Comparison of ENCODE assay signal across 17 cellular contexts in the genomic region with DNA sequence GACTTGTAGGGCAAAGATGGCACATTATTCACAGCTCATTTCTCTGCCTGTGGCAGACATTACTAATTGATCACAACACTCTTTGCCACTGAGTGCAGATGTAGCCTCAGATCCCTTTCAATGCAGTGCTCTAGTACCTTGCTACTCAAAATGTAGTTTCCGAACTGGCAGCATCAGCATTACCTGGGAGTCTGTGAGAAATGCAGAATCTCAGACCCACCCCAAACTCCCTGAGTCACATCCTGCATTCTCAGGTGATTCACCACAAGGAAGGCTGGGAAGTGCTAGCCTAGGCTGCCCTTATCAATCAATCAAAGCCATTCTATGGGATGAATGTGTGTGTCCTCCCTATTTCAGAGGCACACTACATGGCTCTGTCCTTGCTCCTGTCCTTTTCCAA. TPM values are rescaled to one million over a fixed set of nuclear protein-coding genes. Genes with fewer than 3 reads are reported as not detected.
DNase-seq lines count a peak whose midpoint lies in the region; ATAC-seq, FAIRE-seq and TF ChIP-seq lines count a peak whose summit lies in the region.
"Had no signal": no experiment of that assay in that cellular context is flagged by ENCODE, and none has a peak within 500 bp of the region (broad histone marks: within the 10 kb centered on the region; RNA-seq: fewer than 3 reads in every experiment).

No MANE protein-coding gene starts in this region.

- no peak overlapping the region for H4K91ac ChIP-seq in H1 (replicated peaks; ENCODE audit: insufficient read length, low read length)

- H2BK20ac ChIP-seq in H1 (ENCODE audit: low read length): no peak overlapping the region

- no peak overlapping the region for H3K4me3 Mint-ChIP-seq in activated CD4-positive, alpha-beta memory T cell treated with anti-CD3 and anti-CD28 coated beads for 36 hours
- no peak overlapping the region for H3K4me3 Mint-ChIP-seq in CD4-positive, alpha-beta T cell
- H3K4me3 Mint-ChIP-seq: central memory CD8-positive, alpha-beta T cell; natural killer cell had no signal

- H4K20me1 ChIP-seq in PC-3 (ENCODE audit: low read length) (no peaks in the 10 kb centered on the region), H1 (replicated peaks in 1 of 2; ENCODE audit: control insufficient read depth in 1 of 2, insufficient read depth in 2 of 2, low read length in 2 of 2) (no peaks in the 10 kb centered on the region)

- H3K79me2 ChIP-seq in PC-3 (ENCODE audit: low read length) (no peaks in the 10 kb centered on the region), H1 (ENCODE audit: control insufficient read depth in 1 of 2, insufficient read depth in 2 of 2, low read length in 2 of 2) (no peaks in the 10 kb centered on the region), parathyroid adenoma (no peaks in the 10 kb centered on the region)

- no peak overlapping the region for H2BK120ac ChIP-seq in H1 (replicated peaks; ENCODE audit: low read depth, low read length)

- no peak overlapping the region for H4K5ac ChIP-seq in H1 (ENCODE audit: insufficient read length, low read depth, low read length)

- TF ChIP-seq CTCF in PC-3 (conservative IDR thresholded peaks at IDR 0.05; ENCODE audit: low read depth, low read length) (no peak), H1 (IDR thresholded peaks at IDR 0.05; ENCODE audit: control extremely low read depth in 1 of 3, insufficient read depth in 1 of 3, low read depth in 1 of 3, low read length in 3 of 3) (no peak), parathyroid adenoma (IDR thresholded peaks at IDR 0.05) (no peak)
- TF ChIP-seq CTCF in CD4-positive, alpha-beta T cell (IDR thresholded peaks at IDR 0.05): no peak

- peaks cover 28% of the 10 kb centered on the region for H3K4me1 ChIP-seq in PC-3 (ENCODE audit: insufficient read depth, low read length)
- H3K4me1 ChIP-seq in H1 (replicated peaks in 1 of 4; ENCODE audit: control insufficient read depth in 3 of 4, insufficient read depth in 4 of 4, low read length in 3 of 4): no peaks in the 10 kb centered on the region
- no peaks in the 10 kb centered on the region for H3K4me1 ChIP-seq in parathyroid adenoma
- H3K4me1 ChIP-seq: upper lobe of right lung had no signal

- 79% methylated on average over 1 of the region's 1 CpG; no CpG with 5 or more reads in 1 of the 2 experiments for WGBS in H1 (ENCODE audit: extremely low coverage in 1 of 2, insufficient coverage in 1 of 2, insufficient read length in 1 of 2, insufficient replicate concordance in 2 of 2, low coverage in 1 of 2, low lambda C conversion rate in 2 of 2, missing lambda C conversion rate in 1 of 2), 2 experiments

- TF ChIP-seq POLR2A in H54 (IDR thresholded peaks at IDR 0.05; ENCODE audit: low read depth, low read length) (no peak), H1 (IDR thresholded peaks at IDR 0.05; ENCODE audit: control extremely low read depth in 1 of 2, low read depth in 2 of 2, low read length in 2 of 2) (no peak)

- TF ChIP-seq EP300 in H1 (IDR thresholded peaks at IDR 0.05; ENCODE audit: borderline replicate concordance in 1 of 2, low read depth in 2 of 2, low read length in 2 of 2): no peak

- ATAC-seq in PC-3: peak; percentile 80
- no peak for ATAC-seq in CD4-positive, alpha-beta T cell (ENCODE audit: poor library complexity)
- ATAC-seq: heart left ventricle, left lung, natural killer cell, upper lobe of right lung had no signal

- no peaks in the 10 kb centered on the region for H3K23me2 ChIP-seq in H1 (ENCODE audit: low read depth, low read length)

- H3K14ac ChIP-seq in H1 (ENCODE audit: insufficient read length): no peak overlapping the region

- H3K9ac ChIP-seq in PC-3 (ENCODE audit: low read length): peak overlapping the region; percentile 40
- H3K9ac ChIP-seq in H1 (replicated peaks in 1 of 4; ENCODE audit: extremely low read depth in 1 of 4, low read depth in 3 of 4, low read length in 3 of 4): no peak overlapping the region
- H3K9ac ChIP-seq in parathyroid adenoma: no peak overlapping the region

- no TSS peak for BruUV-seq in PC-3 (replicated peaks; lab: Mats Ljungman, UMichigan)

- no peak overlapping the region for H3K27ac Mint-ChIP-seq in activated CD4-positive, alpha-beta memory T cell treated with anti-CD3 and anti-CD28 coated beads for 36 hours
- no peak overlapping the region for H3K27ac Mint-ChIP-seq in CD4-positive, alpha-beta T cell

- H3K9me2 ChIP-seq in PC-3 (replicated peaks; ENCODE audit: low read length): no peaks in the 10 kb centered on the region

- H2AK5ac ChIP-seq in H1 (ENCODE audit: low read depth, low read length): no peak overlapping the region

- FAIRE-seq in H54 (lab: Jason Lieb, UNC) (peak; percentile 33), H1 (lab: Jason Lieb, UNC) (no peak)

- H3K23ac ChIP-seq in H1 (ENCODE audit: insufficient read length): no peak overlapping the region

- H3K27ac ChIP-seq in PC-3 (ENCODE audit: low read length): peak overlapping the region; percentile 86
- no peak overlapping the region for H3K27ac ChIP-seq in H1 (ENCODE audit: low read depth, low read length)
- no peak overlapping the region for H3K27ac ChIP-seq in parathyroid adenoma
- no peak overlapping the region for H3K27ac ChIP-seq in CD4-positive, alpha-beta T cell (ENCODE audit: low read depth, low read length)
- H3K27ac ChIP-seq: heart left ventricle, left lung, upper lobe of right lung had no signal

- peak overlapping the region; percentile 8; the same call in 1 of the 2 replicates for H2AFZ ChIP-seq in PC-3 (ENCODE audit: low read length)
- H2AFZ ChIP-seq in H1 (ENCODE audit: low read length): peak overlapping the region; percentile 56; the same call in 1 of the 2 replicates
- H2AFZ ChIP-seq in parathyroid adenoma: peak overlapping the region; percentile 42

- no peak overlapping the region for H2BK15ac ChIP-seq in H1 (ENCODE audit: low read length)

- H3K56ac ChIP-seq in H1 (replicated peaks; ENCODE audit: insufficient read length, low read depth, low read length): no peak overlapping the region

- H3K18ac ChIP-seq in H1 (ENCODE audit: extremely low read depth, low read length): no peak overlapping the region

- H3K4me2 ChIP-seq in PC-3 (ENCODE audit: low read length): peak overlapping the region; percentile 61
- no peak overlapping the region for H3K4me2 ChIP-seq in H1 (ENCODE audit: insufficient read depth in 1 of 2, low read depth in 2 of 2, low read length in 2 of 2)
- no peak overlapping the region for H3K4me2 ChIP-seq in parathyroid adenoma (ENCODE audit: low read length)

- no peak for TF ChIP-seq RAD21 in H1 (IDR thresholded peaks at IDR 0.05 in 1 of 2, conservative IDR thresholded peaks at IDR 0.05 in 1 of 2; ENCODE audit: low read depth in 2 of 2, low read length in 2 of 2)

- H3K4ac ChIP-seq in H1 (replicated peaks; ENCODE audit: insufficient read length, low read depth, low read length): no peak overlapping the region

- H2BK12ac ChIP-seq in H1 (ENCODE audit: low read depth, low read length): 0 out of 2 replicates have a peak overlapping the region, but pooled peaks have one; percentile 0

- H3K27me3 ChIP-seq in PC-3 (ENCODE audit: low read length) (no peaks in the 10 kb centered on the region), H1 (replicated peaks in 1 of 4; ENCODE audit: control insufficient read depth in 3 of 4, extremely low read depth in 1 of 4, insufficient read depth in 3 of 4, low read length in 3 of 4) (no peaks in the 10 kb centered on the region), parathyroid adenoma (ENCODE audit: control insufficient read depth, insufficient read depth, low read length) (no peaks in the 10 kb centered on the region)
- H3K27me3 ChIP-seq in CD4-positive, alpha-beta T cell (ENCODE audit: control insufficient read depth, insufficient read depth, low read length): no peaks in the 10 kb centered on the region
- H3K27me3 ChIP-seq: heart left ventricle, left lung, upper lobe of right lung had no signal

- CTCF ChIA-PET in PC-3 (lab: Charles Lee): no interaction called here
- CTCF ChIA-PET in H1 (lab: Charles Lee; ENCODE audit: partially characterized antibody): no interaction called here
- CTCF ChIA-PET in activated CD4-positive, alpha-beta memory T cell treated with anti-CD3 and anti-CD28 coated beads for 36 hours (lab: Charles Lee): no interaction called here
- CTCF ChIA-PET in CD4-positive, alpha-beta T cell (lab: Charles Lee): no interaction called here

- no peaks in the 10 kb centered on the region for H3K27me3 Mint-ChIP-seq in activated CD4-positive, alpha-beta memory T cell treated with anti-CD3 and anti-CD28 coated beads for 36 hours
- H3K27me3 Mint-ChIP-seq in CD4-positive, alpha-beta T cell: no peaks in the 10 kb centered on the region
- H3K27me3 Mint-ChIP-seq: central memory CD8-positive, alpha-beta T cell had no signal

- H3K36me3 Mint-ChIP-seq in activated CD4-positive, alpha-beta memory T cell treated with anti-CD3 and anti-CD28 coated beads for 36 hours: no peaks in the 10 kb centered on the region
- no peaks in the 10 kb centered on the region for H3K36me3 Mint-ChIP-seq in CD4-positive, alpha-beta T cell (ENCODE audit: low read depth)
- H3K36me3 Mint-ChIP-seq: natural killer cell had no signal

- H3K36me3 ChIP-seq in PC-3 (ENCODE audit: low read depth, low read length) (no peaks in the 10 kb centered on the region), H1 (ENCODE audit: control insufficient read depth in 2 of 4, insufficient read depth in 4 of 4, low read length in 3 of 4) (no peaks in the 10 kb centered on the region), parathyroid adenoma (ENCODE audit: control insufficient read depth, insufficient read depth, low read length) (no peaks in the 10 kb centered on the region)
- H3K36me3 ChIP-seq: heart left ventricle, left lung, upper lobe of right lung had no signal

- H3K4me1 Mint-ChIP-seq in activated CD4-positive, alpha-beta memory T cell treated with anti-CD3 and anti-CD28 coated beads for 36 hours (ENCODE audit: low read depth): peaks cover 8% of the 10 kb centered on the region
- peaks cover 12% of the 10 kb centered on the region for H3K4me1 Mint-ChIP-seq in CD4-positive, alpha-beta T cell (ENCODE audit: low read depth)

- intact Hi-C loops in PC-3 (cut with micrococcal nuclease): no loop called here
- intact Hi-C loops in activated CD4-positive, alpha-beta memory T cell treated with anti-CD3 and anti-CD28 coated beads for 36 hours (cut with micrococcal nuclease): no loop called here
- intact Hi-C loops in CD4-positive, alpha-beta T cell (cut with DNase I, micrococcal nuclease): no loop called here

- no peak overlapping the region for H4K8ac ChIP-seq in H1 (ENCODE audit: extremely low read depth, insufficient read depth, low read length)

- no peak overlapping the region for H2BK5ac ChIP-seq in H1 (ENCODE audit: low read depth, low read length)

- H3K4me3 ChIP-seq in PC-3 (ENCODE audit: low read length): 0 out of 2 replicates have a peak overlapping the region, but pooled peaks have one; percentile 6
- H3K4me3 ChIP-seq in H1 (ENCODE audit: extremely low read depth in 1 of 4, insufficient read depth in 2 of 4, low read depth in 3 of 4, low read length in 4 of 4): no peak overlapping the region
- no peak overlapping the region for H3K4me3 ChIP-seq in parathyroid adenoma (ENCODE audit: low read depth, low read length)
- H3K4me3 ChIP-seq: heart left ventricle, left lung, upper lobe of right lung had no signal

- H3K9me3 ChIP-seq in PC-3 (ENCODE audit: low read length) (no peaks in the 10 kb centered on the region), H1 (ENCODE audit: insufficient read depth in 2 of 2, low read depth in 1 of 2, low read length in 1 of 2) (no peaks in the 10 kb centered on the region), parathyroid adenoma (ENCODE audit: control insufficient read depth, low read length) (no peaks in the 10 kb centered on the region)
- no peaks in the 10 kb centered on the region for H3K9me3 ChIP-seq in CD4-positive, alpha-beta T cell (ENCODE audit: control insufficient read depth, low read length)
- H3K9me3 ChIP-seq: upper lobe of right lung had no signal

- no peaks in the 10 kb centered on the region for H3K79me1 ChIP-seq in H1 (ENCODE audit: low read depth, low read length)

- DNase-seq in H54 (ENCODE audit: insufficient read length, low spot score) (peak; percentile 30), PC-3 (peak; percentile 97), H1 (ENCODE audit: low read depth in 1 of 2, low spot score in 2 of 2) (peak in 1 of 2 experiments; percentile 36), epidermal melanocyte (ENCODE audit: insufficient read length, low spot score) (no peak), CD1c-positive myeloid dendritic cell (ENCODE audit: extremely low spot score) (no peak)
- DNase-seq in activated CD4-positive, alpha-beta memory T cell treated with anti-CD3 and anti-CD28 coated beads for 36 hours: no peak
- no peak for DNase-seq in CD4-positive, alpha-beta T cell
- DNase-seq: activated CD4-positive, CD25-positive, alpha-beta regulatory T cell treated with anti-CD3 and anti-CD28 coated beads, Interleukin-2, amount 50 U/mL, for 72 hours; heart left ventricle; left lung; natural killer cell; stimulated activated CD4-positive, alpha-beta T cell treated with anti-CD3 and anti-CD28 coated beads, Interleukin-2, amount 100 ng/mL, for 48 hours; T-helper 1 cell; upper lobe of right lung had no signal

- H3F3A ChIP-seq in PC-3 (ENCODE audit: low read length, unreplicated experiment): no peaks in the 10 kb centered on the region

- POLR2A ChIA-PET in PC-3 (lab: Charles Lee; ENCODE audit: unreplicated experiment): no interaction called here
- POLR2A ChIA-PET in H1 (lab: Charles Lee; ENCODE audit: partially characterized antibody): no interaction called here
- POLR2A ChIA-PET in activated CD4-positive, alpha-beta memory T cell treated with anti-CD3 and anti-CD28 coated beads for 36 hours (lab: Charles Lee): no interaction called here
- POLR2A ChIA-PET in CD4-positive, alpha-beta T cell (lab: Charles Lee): no interaction called here

- H3K9me3 Mint-ChIP-seq in activated CD4-positive, alpha-beta memory T cell treated with anti-CD3 and anti-CD28 coated beads for 36 hours: no peaks in the 10 kb centered on the region
- H3K9me3 Mint-ChIP-seq in CD4-positive, alpha-beta T cell: no peaks in the 10 kb centered on the region
- H3K9me3 Mint-ChIP-seq: activated naive CD4-positive, alpha-beta T cell treated with anti-CD3 and anti-CD28 coated beads, Interleukin-2, amount 50 U/mL, for 72 hours; central memory CD8-positive, alpha-beta T cell had no signal

RNA-seq across cellular contexts. Expression of a gene that starts 51.7 kb away (rescaled TPM):
- total RNA-seq in PC-3 (2014; rRNA removed): 108 and 153 TPM in 2 replicates
- 81.5 and 82.2 TPM in 2 replicates for total RNA-seq in H1 (2021; fragmentation: NEBNext Ultra II Directional; extraction: Animal tissue kit (Norgen Biotek cat#: 25700))
- 107 and 133 TPM in 2 replicates for polyA plus RNA-seq in H1 (2011; rRNA removed)
- polyA plus RNA-seq in H1 (2011; cell fraction: cytosol; rRNA removed): 110 TPM
- 75.1 TPM for polyA plus RNA-seq in H1 (2011; cell fraction: nucleus; rRNA removed)
- polyA plus RNA-seq in H1 (2012, experiment 1 of 2): 69.2 to 97.4 TPM (median 70.7 TPM) in 4 replicates
- polyA plus RNA-seq in H1 (2012, experiment 2 of 2): 41.0 TPM
- polyA plus RNA-seq in H1 (2013, experiment 1 of 2): 86.8 TPM
- 94.8 TPM for polyA plus RNA-seq in H1 (2013, experiment 2 of 2)
- polyA minus RNA-seq in H1 (2011; rRNA and poly(A)+ RNA removed): 46.0 and 54.6 TPM in 2 replicates
- polyA minus RNA-seq in H1 (2011; cell fraction: cytosol; rRNA and poly(A)+ RNA removed): 30.7 TPM
- polyA minus RNA-seq in H1 (2011; cell fraction: nucleus; rRNA and poly(A)+ RNA removed): 28.1 TPM
- 10 to 100 TPM; 75.5 to 77.1 TPM for total RNA-seq in activated CD4-positive, alpha-beta memory T cell treated with anti-CD3 and anti-CD28 coated beads for 36 hours
- total RNA-seq in CD4-positive, alpha-beta T cell: 10 to 100 TPM; 22.6 to 27.1 TPM

RNA-seq across cellular contexts. Expression of a gene that starts 58.5 kb away (rescaled TPM):
- 254 and 286 TPM in 2 replicates for total RNA-seq in PC-3 (2014; rRNA removed)
- 286 and 290 TPM in 2 replicates for total RNA-seq in H1 (2021; fragmentation: NEBNext Ultra II Directional; extraction: Animal tissue kit (Norgen Biotek cat#: 25700))
- polyA plus RNA-seq in H1 (2011; rRNA removed): 737 and 756 TPM in 2 replicates
- 693 TPM for polyA plus RNA-seq in H1 (2011; cell fraction: cytosol; rRNA removed)
- polyA plus RNA-seq in H1 (2011; cell fraction: nucleus; rRNA removed): 226 TPM
- 284 to 364 TPM (median 320 TPM) in 4 replicates for polyA plus RNA-seq in H1 (2012, experiment 1 of 2)
- 92.9 TPM for polyA plus RNA-seq in H1 (2012, experiment 2 of 2)
- 184 TPM for polyA plus RNA-seq in H1 (2013, experiment 1 of 2)
- polyA plus RNA-seq in H1 (2013, experiment 2 of 2): 177 TPM
- 235 and 271 TPM in 2 replicates for polyA minus RNA-seq in H1 (2011; rRNA and poly(A)+ RNA removed)
- 276 TPM for polyA minus RNA-seq in H1 (2011; cell fraction: cytosol; rRNA and poly(A)+ RNA removed)
- 139 TPM for polyA minus RNA-seq in H1 (2011; cell fraction: nucleus; rRNA and poly(A)+ RNA removed)
- 100 to 1,000 TPM; 554 to 560 TPM for total RNA-seq in activated CD4-positive, alpha-beta memory T cell treated with anti-CD3 and anti-CD28 coated beads for 36 hours
- 10 to 100 TPM; 32.6 to 33.0 TPM for total RNA-seq in CD4-positive, alpha-beta T cell

RNA-seq across cellular contexts. Expression of a gene that starts 59.9 kb away (rescaled TPM):
- total RNA-seq in PC-3 (2014; rRNA removed): 18.3 and 20.2 TPM in 2 replicates
- total RNA-seq in H1 (2021; fragmentation: NEBNext Ultra II Directional; extraction: Animal tissue kit (Norgen Biotek cat#: 25700)): 15.7 and 18.6 TPM in 2 replicates
- polyA plus RNA-seq in H1 (2011; rRNA removed): 17.0 and 26.1 TPM in 2 replicates
- polyA plus RNA-seq in H1 (2011; cell fraction: cytosol; rRNA removed): 13.7 TPM
- polyA plus RNA-seq in H1 (2011; cell fraction: nucleus; rRNA removed): 23.6 TPM
- polyA plus RNA-seq in H1 (2012, experiment 1 of 2): 9.0 to 12.3 TPM (median 11.0 TPM) in 4 replicates
- polyA plus RNA-seq in H1 (2012, experiment 2 of 2): 2.6 TPM
- 14.6 TPM for polyA plus RNA-seq in H1 (2013, experiment 1 of 2)
- polyA plus RNA-seq in H1 (2013, experiment 2 of 2): 15.0 TPM
- 28.4 and 33.6 TPM in 2 replicates for polyA minus RNA-seq in H1 (2011; rRNA and poly(A)+ RNA removed)
- 16.8 TPM for polyA minus RNA-seq in H1 (2011; cell fraction: cytosol; rRNA and poly(A)+ RNA removed)
- 17.0 TPM for polyA minus RNA-seq in H1 (2011; cell fraction: nucleus; rRNA and poly(A)+ RNA removed)
- total RNA-seq in activated CD4-positive, alpha-beta memory T cell treated with anti-CD3 and anti-CD28 coated beads for 36 hours: 10 to 100 TPM; 14.0 to 14.9 TPM
- total RNA-seq in CD4-positive, alpha-beta T cell: 10 to 100 TPM; 22.8 to 23.0 TPM

Comparison
In these comparisons a context has a peak if more than half of its experiments do, and no peak if none do; other contexts are left out.
1. DNase-seq: peak in H54 (single experiment) and PC-3 (single experiment); none in epidermal melanocyte (single experiment), CD1c-positive myeloid dendritic cell (single experiment), activated CD4-positive, alpha-beta memory T cell treated with anti-CD3 and anti-CD28 coated beads for 36 hours (single experiment) and CD4-positive, alpha-beta T cell (0 of 10).
2. Peak in every context shown above with its lines, with median percentiles within 50 percentile points of each other: H2AFZ ChIP-seq.